In the genomic region with DNA sequence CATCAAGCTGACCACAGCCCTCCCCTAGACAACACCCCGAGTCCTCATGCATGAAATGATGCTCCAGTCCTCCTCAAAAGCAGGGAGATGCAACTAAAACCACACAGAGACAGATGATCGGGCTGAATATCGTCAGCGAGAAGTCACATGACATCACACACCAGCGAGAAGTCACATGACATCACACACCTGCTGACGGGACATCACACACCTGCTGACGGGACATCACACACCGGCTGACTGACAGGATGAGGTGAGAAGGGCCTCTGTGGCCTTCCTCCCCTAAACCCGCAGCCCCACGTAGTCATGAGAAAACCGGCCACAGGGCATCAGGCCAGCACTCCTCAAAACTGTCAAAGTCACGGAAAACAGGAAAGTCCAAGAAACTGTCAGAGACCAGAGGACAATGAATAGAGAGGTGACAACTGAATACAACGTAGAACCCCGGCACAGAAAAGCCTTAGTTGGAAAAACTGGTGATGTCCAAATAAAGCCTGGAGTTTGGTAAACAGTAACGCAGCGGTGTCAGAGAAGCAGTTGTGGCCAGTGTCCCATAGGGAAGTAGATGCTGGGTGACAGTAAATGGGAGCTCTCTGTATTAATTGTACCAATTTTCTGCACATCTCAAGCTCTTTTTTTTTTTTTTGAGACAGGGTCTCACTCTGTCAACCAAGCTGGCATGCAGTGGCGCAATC, we compare ENCODE assay signal across 9 cellular contexts. TPM values are rescaled to one million over a fixed set of nuclear protein-coding genes. Genes with fewer than 3 reads are reported as not detected.
A peak's percentile ranks its signal among the peaks of the same experiment; 100 is the strongest.
DNase-seq lines count a peak whose midpoint lies in the region; ATAC-seq and TF ChIP-seq lines count a peak whose summit lies in the region.
"Had no signal": no experiment of that assay in that cellular context is flagged by ENCODE, and none has a peak within 500 bp of the region (broad histone marks: within the 10 kb centered on the region; RNA-seq: fewer than 3 reads in every experiment).

No MANE protein-coding gene starts in this region.

- no peaks in the 10 kb centered on the region for H3K27me3 Mint-ChIP-seq in activated CD4-positive, alpha-beta T cell treated with anti-CD3 and anti-CD28 coated beads, Interleukin-2, amount 10 ng/mL, durations not matched to agents 24 days and 14 days

- peaks cover 40% of the 10 kb centered on the region for H3K36me3 Mint-ChIP-seq in activated CD4-positive, alpha-beta T cell treated with anti-CD3 and anti-CD28 coated beads, Interleukin-2, amount 10 ng/mL, durations not matched to agents 24 days and 14 days (ENCODE audit: low read depth)
- H3K36me3 Mint-ChIP-seq in stimulated activated effector memory CD8-positive, alpha-beta T cell treated with anti-CD3 and anti-CD28 coated beads, Interleukin-12 subunit alpha, Interleukin-12 subunit beta, amount 100 ng/mL, for 72 hours = peaks cover 97% of the 10 kb centered on the region

- peak overlapping the region in 31 of 59 donors; percentile 4 to 78 (median 45) for H3K27ac ChIP-seq in dorsolateral prefrontal cortex

- no peaks in the 10 kb centered on the region for H3K9me3 Mint-ChIP-seq in activated CD4-positive, alpha-beta T cell treated with anti-CD3 and anti-CD28 coated beads, Interleukin-2, amount 10 ng/mL, durations not matched to agents 24 days and 14 days
- no peaks in the 10 kb centered on the region for H3K9me3 Mint-ChIP-seq in stimulated activated effector memory CD8-positive, alpha-beta T cell treated with anti-CD3 and anti-CD28 coated beads, Interleukin-12 subunit alpha, Interleukin-12 subunit beta, amount 100 ng/mL, for 72 hours

- no peak for TF ChIP-seq CTCF in dorsolateral prefrontal cortex (IDR thresholded peaks at IDR 0.05 in 54 of 56, conservative IDR thresholded peaks at IDR 0.05 in 2 of 56; ENCODE audit: low read depth in 1 of 56, partially characterized antibody in 56 of 56)

- intact Hi-C loops in activated CD4-positive, alpha-beta T cell treated with anti-CD3 and anti-CD28 coated beads, Interleukin-2, amount 10 ng/mL, durations not matched to agents 24 days and 14 days (cut with micrococcal nuclease) = no loop called here
- intact Hi-C loops in dorsolateral prefrontal cortex (cut with DNase I) = no loop called here

- DNase-seq in NCI-H2227 (lab: John Stamatoyannopoulos, UW; ENCODE audit: unreplicated experiment) (peak; percentile 24), dorsolateral prefrontal cortex (no peak), GDM1 (lab: John Stamatoyannopoulos, UW) (no peak), NAMALWA (ENCODE audit: low spot score) (no peak)
- DNase-seq in activated CD4-positive, alpha-beta T cell treated with anti-CD3 and anti-CD28 coated beads, Interleukin-2, amount 10 ng/mL, durations not matched to agents 24 days and 14 days = peak; percentile 76
- DNase-seq in stimulated activated effector memory CD8-positive, alpha-beta T cell treated with anti-CD3 and anti-CD28 coated beads, Interleukin-12 subunit alpha, Interleukin-12 subunit beta, amount 100 ng/mL, for 72 hours (ENCODE audit: low spot score in 2 of 2) = peak in 1 of 2 donors; percentile 64
- DNase-seq: foreskin fibroblast had no signal

- H3K27me3 ChIP-seq in dorsolateral prefrontal cortex = no peaks in the 10 kb centered on the region

- H3K27ac Mint-ChIP-seq in activated CD4-positive, alpha-beta T cell treated with anti-CD3 and anti-CD28 coated beads, Interleukin-2, amount 10 ng/mL, durations not matched to agents 24 days and 14 days = peak overlapping the region; percentile 68
- peak overlapping the region; percentile 92 for H3K27ac Mint-ChIP-seq in stimulated activated effector memory CD8-positive, alpha-beta T cell treated with anti-CD3 and anti-CD28 coated beads, Interleukin-12 subunit alpha, Interleukin-12 subunit beta, amount 100 ng/mL, for 72 hours

- ATAC-seq in stimulated activated effector memory CD8-positive, alpha-beta T cell treated with anti-CD3 and anti-CD28 coated beads, Interleukin-12 subunit alpha, Interleukin-12 subunit beta, amount 100 ng/mL, for 72 hours = peak; percentile 78
- ATAC-seq in HG03520 (IDR thresholded peaks at IDR 0.05; ENCODE audit: unreplicated experiment) = no peak
- ATAC-seq: Right ventricle myocardium inferior had no signal

- peaks cover 42% of the 10 kb centered on the region for H3K4me1 Mint-ChIP-seq in activated CD4-positive, alpha-beta T cell treated with anti-CD3 and anti-CD28 coated beads, Interleukin-2, amount 10 ng/mL, durations not matched to agents 24 days and 14 days
- peaks cover 88% of the 10 kb centered on the region for H3K4me1 Mint-ChIP-seq in stimulated activated effector memory CD8-positive, alpha-beta T cell treated with anti-CD3 and anti-CD28 coated beads, Interleukin-12 subunit alpha, Interleukin-12 subunit beta, amount 100 ng/mL, for 72 hours

- H3K4me3 ChIP-seq in dorsolateral prefrontal cortex = peak overlapping the region in 2 of 59 donors; percentile 16 to 26

- H3K4me3 Mint-ChIP-seq in activated CD4-positive, alpha-beta T cell treated with anti-CD3 and anti-CD28 coated beads, Interleukin-2, amount 10 ng/mL, durations not matched to agents 24 days and 14 days = peak overlapping the region; percentile 38
- peak overlapping the region; percentile 60 for H3K4me3 Mint-ChIP-seq in stimulated activated effector memory CD8-positive, alpha-beta T cell treated with anti-CD3 and anti-CD28 coated beads, Interleukin-12 subunit alpha, Interleukin-12 subunit beta, amount 100 ng/mL, for 72 hours

RNA-seq across cellular contexts. Expression of a gene that starts 14.3 kb away (rescaled TPM):
- total RNA-seq in activated CD4-positive, alpha-beta T cell treated with anti-CD3 and anti-CD28 coated beads, Interleukin-2, amount 10 ng/mL, durations not matched to agents 24 days and 14 days = 163 and 170 TPM in 2 replicates
- total RNA-seq in dorsolateral prefrontal cortex = 100 to 1,000 TPM in 7 of 120 experiments, 10 to 100 TPM in 113; 14.7 to 172 (median 49.8) TPM

Comparison
In these comparisons a context has a peak if more than half of its experiments do, and no peak if none do; other contexts are left out.
1. DNase-seq: peak in NCI-H2227 (single experiment) and activated CD4-positive, alpha-beta T cell treated with anti-CD3 and anti-CD28 coated beads, Interleukin-2, amount 10 ng/mL, durations not matched to agents 24 days and 14 days (single experiment); none in dorsolateral prefrontal cortex (0 of 10), GDM1 (single experiment) and NAMALWA (single experiment).